ENCODE assay signal across 1 cellular context in the genomic region with DNA sequence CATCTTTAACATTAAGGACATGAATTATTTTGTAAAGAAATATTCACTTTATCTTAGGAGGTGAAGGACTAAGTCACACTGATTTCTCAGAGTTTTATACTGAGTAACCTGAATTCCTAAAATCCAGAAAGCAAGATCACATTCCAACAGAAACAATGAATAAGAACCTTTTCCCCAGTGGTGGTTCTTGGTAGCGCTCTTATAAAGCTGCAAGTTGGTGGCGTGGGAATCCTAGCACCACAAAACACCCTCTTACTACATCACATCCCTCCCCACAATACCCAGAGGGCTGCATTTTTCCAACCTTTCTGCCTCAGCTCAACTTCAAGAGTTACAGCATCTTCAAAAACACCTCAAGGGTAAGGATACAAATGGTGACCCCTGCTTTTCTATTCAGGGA.
TF ChIP-seq lines count a peak whose summit lies in the region.

No MANE protein-coding gene starts in this region.

TF ChIP-seq in HepG2, 621 proteins besides CTCF, POLR2A, EP300 and RAD21:
- no peak for TF ChIP-seq ARNTL (CRISPR knock-in tag; IDR thresholded peaks at IDR 0.05)
- no peak for TF ChIP-seq NR3C1 (CRISPR knock-in tag; IDR thresholded peaks at IDR 0.05)
- TF ChIP-seq PAX8 (CRISPR knock-in tag; IDR thresholded peaks at IDR 0.05; ENCODE audit: borderline replicate concordance) = no peak
- TF ChIP-seq ZNF800 (CRISPR knock-in tag; IDR thresholded peaks at IDR 0.05) = no peak
- no peak for TF ChIP-seq FLYWCH1 (CRISPR knock-in tag; IDR thresholded peaks at IDR 0.05)
- TF ChIP-seq NCOA5 (CRISPR knock-in tag; IDR thresholded peaks at IDR 0.05) = no peak
- TF ChIP-seq GTF3A (CRISPR knock-in tag; conservative IDR thresholded peaks at IDR 0.05) = no peak
- TF ChIP-seq RFXAP (CRISPR knock-in tag; IDR thresholded peaks at IDR 0.05; ENCODE audit: borderline replicate concordance) = no peak
- TF ChIP-seq ZNF777 (CRISPR knock-in tag; IDR thresholded peaks at IDR 0.05) = no peak
- TF ChIP-seq TOPORS (CRISPR knock-in tag; IDR thresholded peaks at IDR 0.05) = no peak
- TF ChIP-seq, protein P1, sequence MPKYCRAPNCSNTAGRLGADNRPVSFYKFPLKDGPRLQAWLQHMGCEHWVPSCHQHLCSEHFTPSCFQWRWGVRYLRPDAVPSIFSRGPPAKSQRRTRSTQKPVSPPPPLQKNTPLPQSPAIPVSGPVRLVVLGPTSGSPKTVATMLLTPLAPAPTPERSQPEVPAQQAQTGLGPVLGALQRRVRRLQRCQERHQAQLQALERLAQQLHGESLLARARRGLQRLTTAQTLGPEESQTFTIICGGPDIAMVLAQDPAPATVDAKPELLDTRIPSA (CRISPR knock-in tag; IDR thresholded peaks at IDR 0.05; ENCODE audit: borderline replicate concordance) = no peak
- TF ChIP-seq STAT5B (CRISPR knock-in tag; IDR thresholded peaks at IDR 0.05) = no peak
- TF ChIP-seq THRA (CRISPR knock-in tag; IDR thresholded peaks at IDR 0.05; ENCODE audit: borderline replicate concordance) = no peak
- TF ChIP-seq ETV6 (CRISPR knock-in tag; conservative IDR thresholded peaks at IDR 0.05) = no peak
